1 cellular context compared by ENCODE assay signal in genomic region chr4:173529505-173530325, GRCh38.
TF ChIP-seq lines count a peak whose summit lies in the region.

Gene HAND2, minus strand, starts transcription at chr4:173530229. Its CDS starts 940 bp downstream, at chr4:173529289.

TF ChIP-seq in HEK293, 187 proteins besides CTCF, POLR2A, EP300 and RAD21 (continued from another document):
- TF ChIP-seq ZSCAN18 (tag by site-specific recombination; IDR thresholded peaks at IDR 0.05), result no peak
- peak; percentile 59; the same call in 1 of the 2 replicates for TF ChIP-seq ZBTB21 (tag by site-specific recombination; IDR thresholded peaks at IDR 0.05)
